ENCODE assay signal across 24 cellular contexts in the genomic region with DNA sequence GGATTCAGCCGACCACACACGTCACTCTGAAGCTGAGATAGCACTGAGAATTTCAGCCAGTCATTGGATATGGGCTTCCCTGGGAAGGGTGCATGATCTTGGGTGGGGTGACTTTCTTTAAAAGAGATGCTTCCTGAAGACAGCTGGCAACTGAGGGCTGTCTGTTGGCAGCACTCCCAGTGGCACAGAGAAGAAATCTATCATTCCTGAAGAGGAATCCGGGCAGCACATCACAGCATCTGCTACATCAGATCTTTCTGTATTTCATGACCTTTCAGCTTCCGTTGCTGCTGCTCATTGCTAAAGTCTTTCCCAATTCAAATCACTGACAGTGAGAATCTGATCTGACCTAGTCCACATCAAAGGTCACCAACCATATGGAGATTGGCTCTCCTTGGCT.
"Had no signal": no experiment of that assay in that cellular context is flagged by ENCODE, and none has a peak within 500 bp of the region (broad histone marks: within the 10 kb centered on the region; RNA-seq: fewer than 3 reads in every experiment).

No MANE protein-coding gene starts in this region.

- H3K4me2 ChIP-seq: hepatocyte had no signal

- ATAC-seq: activated naive CD4-positive, alpha-beta T cell treated with anti-CD3 and anti-CD28 coated beads, Interleukin-2, amount 50 U/mL, for 72 hours; activated T-cell treated with anti-CD3 and anti-CD28 coated beads, Interleukin-2, amount 50 U/mL, for 72 hours; naive thymus-derived CD8-positive, alpha-beta T cell; WTC11 had no signal

- H3K9me3 ChIP-seq: lower lobe of right lung, sigmoid colon, thyroid gland had no signal

- H3K79me2 ChIP-seq: hepatocyte had no signal

- H3K27me3 Mint-ChIP-seq: activated CD4-positive, alpha-beta memory T cell treated with anti-CD3 and anti-CD28 coated beads, Interleukin-2, amount 10 ng/mL, durations not matched to agents 7 days and 5 days; progenitor cell of endocrine pancreas had no signal

- H3K4me1 ChIP-seq: lower lobe of right lung, sigmoid colon, thyroid gland had no signal

- H3K27me3 ChIP-seq: hepatocyte, sigmoid colon, thyroid gland had no signal

- H3K27ac ChIP-seq: hepatocyte, lower lobe of right lung, sigmoid colon, thyroid gland had no signal

- DNase-seq: activated CD4-positive, alpha-beta memory T cell treated with anti-CD3 and anti-CD28 coated beads, Interleukin-2, amount 10 ng/mL, durations not matched to agents 7 days and 5 days; activated gamma-delta T cell treated with Interleukin-2 at 50 U/mL for 16 hours; activated T-cell treated with anti-CD3 and anti-CD28 coated beads, Interleukin-2, amount 50 U/mL, for 72 hours; aorta; effector CD4-positive, alpha-beta T cell; glutamatergic neuron; immature natural killer cell; lower lobe of right lung; naive thymus-derived CD8-positive, alpha-beta T cell; retina; sigmoid colon; stimulated activated CD4-positive, alpha-beta T cell treated with anti-CD3 and anti-CD28 coated beads, Interleukin-2, amount 100 ng/mL, for 48 hours; stimulated activated naive CD4-positive, alpha-beta T cell treated with Interleukin-2 at 50 U/mL for 16 hours; substantia nigra; T-helper 1 cell; T-helper 9 cell; thyroid gland had no signal

- H3K4me3 Mint-ChIP-seq: activated CD4-positive, alpha-beta memory T cell treated with anti-CD3 and anti-CD28 coated beads, Interleukin-2, amount 10 ng/mL, durations not matched to agents 7 days and 5 days; activated T-cell treated with anti-CD3 and anti-CD28 coated beads, Interleukin-2, amount 50 U/mL, for 72 hours; brain; immature natural killer cell; naive thymus-derived CD8-positive, alpha-beta T cell; WTC11 had no signal

- FAIRE-seq: endometrium, frontal cortex had no signal

- H3K36me3 ChIP-seq: lower lobe of right lung, sigmoid colon, thyroid gland had no signal

- H3K4me1 Mint-ChIP-seq: brain, WTC11 had no signal

- H2AFZ ChIP-seq: hepatocyte had no signal

- H3K27ac Mint-ChIP-seq: activated CD4-positive, alpha-beta memory T cell treated with anti-CD3 and anti-CD28 coated beads, Interleukin-2, amount 10 ng/mL, durations not matched to agents 7 days and 5 days; activated naive CD4-positive, alpha-beta T cell treated with anti-CD3 and anti-CD28 coated beads, Interleukin-2, amount 50 U/mL, for 72 hours; activated T-cell treated with anti-CD3 and anti-CD28 coated beads, Interleukin-2, amount 50 U/mL, for 72 hours; brain; immature natural killer cell; naive thymus-derived CD8-positive, alpha-beta T cell; progenitor cell of endocrine pancreas; WTC11 had no signal

- H3K4me3 ChIP-seq: hepatocyte, lower lobe of right lung, sigmoid colon, thyroid gland had no signal

- H3K36me3 Mint-ChIP-seq: brain, immature natural killer cell, WTC11 had no signal
